Comparison of ENCODE assay signal across 8 cellular contexts in the genomic region with DNA sequence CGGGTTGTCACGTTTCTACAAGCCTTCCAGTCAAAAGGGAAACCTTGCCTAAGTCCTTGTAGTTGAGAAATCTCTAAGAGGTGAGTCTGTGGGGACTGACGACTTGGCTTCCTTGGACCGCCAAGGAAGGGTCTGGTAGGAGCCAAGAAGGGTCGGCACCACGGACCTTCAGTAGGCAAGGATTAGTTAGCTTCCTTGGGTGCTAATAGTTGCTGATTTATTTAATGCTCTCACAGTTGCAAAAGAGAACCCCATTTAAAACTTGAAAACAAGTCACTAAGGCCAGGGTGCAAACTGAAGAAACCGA. TPM values are rescaled to one million over a fixed set of nuclear protein-coding genes. Genes with fewer than 3 reads are reported as not detected.
DNase-seq lines count a peak whose midpoint lies in the region; ATAC-seq and TF ChIP-seq lines count a peak whose summit lies in the region.

No MANE protein-coding gene starts in this region.

- peaks cover 9% of the 10 kb centered on the region; the same call in 1 of the 2 replicates for H3K4me1 ChIP-seq in HUES6 (ENCODE audit: control insufficient read depth, insufficient read depth, low read length)
- peaks cover 10% of the 10 kb centered on the region for H3K4me1 ChIP-seq in colonic mucosa
- peaks cover 21% of the 10 kb centered on the region for H3K4me1 ChIP-seq in neuron (ENCODE audit: insufficient read depth, low read length)

- H3K4me3 ChIP-seq in AG04449 (ENCODE audit: low read depth, low read length) = peak overlapping the region; percentile 91
- peak overlapping the region; percentile 93 for H3K4me3 ChIP-seq in HUES6 (ENCODE audit: low read depth, low read length)
- peak overlapping the region; percentile 84 for H3K4me3 ChIP-seq in colonic mucosa
- peak overlapping the region; percentile 77 for H3K4me3 ChIP-seq in neuron (ENCODE audit: low read length)

- H3K9me3 ChIP-seq in HUES6 (ENCODE audit: control insufficient read depth, insufficient read depth, low read depth, low read length) (no peaks in the 10 kb centered on the region), colonic mucosa (no peaks in the 10 kb centered on the region), neuron (ENCODE audit: low read length) (no peaks in the 10 kb centered on the region)

- CTCF ChIA-PET in AG04449 (lab: Yijun Ruan, JAX) = no interaction called here

- intact Hi-C loops in colonic mucosa (cut with DNase I) = no loop called here

- no peak overlapping the region for H3K27ac ChIP-seq in HUES6 (ENCODE audit: low read depth, low read length)
- H3K27ac ChIP-seq in colonic mucosa = peak overlapping the region; percentile 87

- peaks cover 14% of the 10 kb centered on the region; the same call in 1 of the 2 replicates for H3K36me3 ChIP-seq in HUES6 (ENCODE audit: control insufficient read depth, insufficient read depth, low read length)
- H3K36me3 ChIP-seq in colonic mucosa = no peaks in the 10 kb centered on the region
- peaks cover 21% of the 10 kb centered on the region for H3K36me3 ChIP-seq in neuron (ENCODE audit: insufficient read depth, low read length)

- H2AFZ ChIP-seq in neuron (ENCODE audit: low read depth, low read length) = peak overlapping the region; percentile 72

- DNase-seq in AG04449 (ENCODE audit: low read depth, low spot score) (no peak), colonic mucosa (no peak), kidney tubule cell (ENCODE audit: low spot score) (no peak), SHP77 (lab: John Stamatoyannopoulos, UW) (no peak)

- ATAC-seq in GM19438 (IDR thresholded peaks at IDR 0.05; ENCODE audit: low read depth, unreplicated experiment) (peak; percentile 22), HG03457 (IDR thresholded peaks at IDR 0.05; ENCODE audit: unreplicated experiment) (no peak)

- POLR2A ChIA-PET in AG04449 (lab: Yijun Ruan, JAX) = no interaction called here

- H3K27me3 ChIP-seq in HUES6 (ENCODE audit: control insufficient read depth, insufficient read depth, low read length) (no peaks in the 10 kb centered on the region), colonic mucosa (no peaks in the 10 kb centered on the region), neuron (ENCODE audit: insufficient read depth, low read length) (no peaks in the 10 kb centered on the region)

- peak overlapping the region; percentile 96 for H3K9ac ChIP-seq in HUES6 (ENCODE audit: low read length)
- H3K9ac ChIP-seq in colonic mucosa (ENCODE audit: low read depth in 2 of 2, low read length in 2 of 2) = peak overlapping the region; percentile 82 to 86

- TF ChIP-seq CTCF in AG04449 (IDR thresholded peaks at IDR 0.05; ENCODE audit: insufficient read depth, low read length, missing control alignments) = no peak
- TF ChIP-seq CTCF in colonic mucosa (IDR thresholded peaks at IDR 0.05) = no peak

RNA-seq across cellular contexts. Expression of a gene that starts 0.4 kb away (rescaled TPM):
- 1 to 10 TPM; 7.7 to 8.3 TPM for total RNA-seq in colonic mucosa

RNA-seq across cellular contexts. Expression of a gene that starts 28.7 kb away (rescaled TPM):
- total RNA-seq in colonic mucosa = not detected

RNA-seq across cellular contexts. Expression of a gene that starts 40.1 kb away (rescaled TPM):
- 10 to 100 TPM; 26.2 to 26.6 TPM for total RNA-seq in colonic mucosa

RNA-seq across cellular contexts. Expression of a gene that starts 40.2 kb away (rescaled TPM):
- total RNA-seq in colonic mucosa = 10 to 100 TPM; 19.0 to 38.3 TPM
